18 cellular contexts compared by ENCODE assay signal in genomic region chr18:10481831-10482230, GRCh38. TPM values are rescaled to one million over a fixed set of nuclear protein-coding genes. Genes with fewer than 3 reads are reported as not detected.
DNase-seq lines count a peak whose midpoint lies in the region; ATAC-seq and TF ChIP-seq lines count a peak whose summit lies in the region.
"Had no signal": no experiment of that assay in that cellular context is flagged by ENCODE, and none has a peak within 500 bp of the region (broad histone marks: within the 10 kb centered on the region; RNA-seq: fewer than 3 reads in every experiment).

No MANE protein-coding gene starts in this region.

- 0 out of 22 replicates have a peak, but pooled peaks cover 0 to 5% (median 0%) of the 10 kb centered on the region in 11 experiments for H3K9me3 ChIP-seq in BLaER1 treated with 17β-estradiol and CSF1 and Interleukin-3, amounts not matched to agents 10 nM and 100 nM (replicated peaks in 1 of 11)
- H3K9me3 ChIP-seq in OCI-LY1 (ENCODE audit: low read length) (no peaks in the 10 kb centered on the region), trophoblast cell (ENCODE audit: insufficient read depth, low read depth, low read length) (peaks cover 2% of the 10 kb centered on the region)

- no peak overlapping the region for H2BK12ac ChIP-seq in trophoblast cell (ENCODE audit: low read length)

- peaks cover 78 to 99% (median 89%) of the 10 kb centered on the region in 10 experiments for H3K4me1 ChIP-seq in BLaER1 treated with 17β-estradiol and CSF1 and Interleukin-3, amounts not matched to agents 10 nM and 100 nM
- H3K4me1 ChIP-seq in OCI-LY1 (ENCODE audit: insufficient read depth, low read length, severe bottlenecking) = peaks cover 60% of the 10 kb centered on the region
- H3K4me1 ChIP-seq in trophoblast cell (ENCODE audit: control insufficient read depth in 1 of 2, insufficient read depth in 2 of 2, low read length in 2 of 2) = no peaks in the 10 kb centered on the region

- no peaks in the 10 kb centered on the region for H4K20me1 ChIP-seq in BLaER1 treated with 17β-estradiol and CSF1 and Interleukin-3, amounts not matched to agents 10 nM and 100 nM
- H4K20me1 ChIP-seq in OCI-LY1 (ENCODE audit: insufficient read depth, low read length) = no peaks in the 10 kb centered on the region

- no peaks in the 10 kb centered on the region for H3K79me2 ChIP-seq in OCI-LY1 (ENCODE audit: insufficient read depth, low read length)
- H3K79me2 ChIP-seq in trophoblast cell (ENCODE audit: control insufficient read depth, insufficient read depth, low read length, poor library complexity) = no peaks in the 10 kb centered on the region

- peak overlapping the region; percentile 76 to 98 (median 87) for H3K4me2 ChIP-seq in BLaER1 treated with 17β-estradiol and CSF1 and Interleukin-3, amounts not matched to agents 10 nM and 100 nM
- H3K4me2 ChIP-seq in OCI-LY1 (ENCODE audit: low read length) = no peak overlapping the region
- H3K4me2 ChIP-seq in trophoblast cell (ENCODE audit: low read length) = no peak overlapping the region
- H3K4me2 ChIP-seq: PC-9 had no signal

- no peak overlapping the region for H4K91ac ChIP-seq in trophoblast cell (ENCODE audit: low read depth, low read length)

- H3K27me3 ChIP-seq in BLaER1 treated with 17β-estradiol and CSF1 and Interleukin-3, amounts not matched to agents 10 nM and 100 nM = peaks cover 0 to 5% (median 0%) of the 10 kb centered on the region in 11 experiments; a peak in 2 of 22 replicates
- H3K27me3 ChIP-seq in OCI-LY1 (ENCODE audit: insufficient read depth, low read length) (no peaks in the 10 kb centered on the region; the same call in 1 of the 2 replicates), trophoblast cell (ENCODE audit: insufficient read depth, low read length) (no peaks in the 10 kb centered on the region)

- H3K27ac ChIP-seq in BLaER1 treated with 17β-estradiol and CSF1 and Interleukin-3, amounts not matched to agents 10 nM and 100 nM = peak overlapping the region in 7 of 11 experiments; percentile 10 to 75 (median 69); a peak in 10 of 22 replicates
- H3K27ac ChIP-seq in OCI-LY1 (ENCODE audit: low read depth, low read length, poor library complexity, severe bottlenecking) (peak overlapping the region; percentile 96), trophoblast cell (ENCODE audit: low read depth, low read length) (no peak overlapping the region)
- H3K27ac ChIP-seq: PC-9 had no signal

- H2BK120ac ChIP-seq in trophoblast cell (ENCODE audit: insufficient read depth, low read length, poor library complexity) = no peak overlapping the region

- H3K9me2 ChIP-seq in OCI-LY1 (ENCODE audit: low read depth, low read length) = no peaks in the 10 kb centered on the region

- H3K23ac ChIP-seq in trophoblast cell (ENCODE audit: low read length) = no peak overlapping the region

- no peak overlapping the region for H3K14ac ChIP-seq in trophoblast cell (ENCODE audit: low read length)

- no peak overlapping the region for H3K9ac ChIP-seq in BLaER1 treated with 17β-estradiol and CSF1 and Interleukin-3, amounts not matched to agents 10 nM and 100 nM
- H3K9ac ChIP-seq in OCI-LY1 (ENCODE audit: low read length) (no peak overlapping the region), trophoblast cell (ENCODE audit: low read length) (no peak overlapping the region)

- no peak overlapping the region for H2AK5ac ChIP-seq in trophoblast cell (ENCODE audit: low read length)

- peak; percentile 27 for DNase-seq in iPS-NIHi11 (ENCODE audit: low spot score)
- no peak for DNase-seq in trophoblast cell
- DNase-seq in NCI-H2227 (lab: John Stamatoyannopoulos, UW; ENCODE audit: unreplicated experiment) = no peak
- DNase-seq in stimulated activated CD4-positive, alpha-beta T cell treated with anti-CD3 and anti-CD28 coated beads, Interleukin-15, amount 100 ng/mL, for 24 hours = no peak
- DNase-seq: AML-193; CD4-positive, alpha-beta memory T cell; MV-4-11; NCI-H1417 treated with DMSO at 0.1 percent for 48 hours; NCI-H2081; NCI-H226; NCI-H526 treated with DMSO at 0.1 percent for 48 hours; NK-92 treated with Interleukin-12 subunit alpha and Interleukin-12 subunit beta, amount 100 ng/mL, for 24 hours; PC-9 had no signal

- no CpG with 5 or more reads among the region's 9 CpGs for WGBS in trophoblast cell (ENCODE audit: extremely low coverage, insufficient coverage, insufficient read length)

- H4K8ac ChIP-seq in trophoblast cell (ENCODE audit: low read depth, low read length) = no peak overlapping the region

- H2AFZ ChIP-seq in OCI-LY1 (ENCODE audit: low read length) = no peak overlapping the region
- peak overlapping the region; percentile 25 for H2AFZ ChIP-seq in trophoblast cell (ENCODE audit: insufficient read depth, low read length, poor library complexity)
- H2AFZ ChIP-seq: PC-9 had no signal

- TF ChIP-seq CTCF in OCI-LY1 (IDR thresholded peaks at IDR 0.05; ENCODE audit: low read length) = no peak

- no peak overlapping the region for H3K4ac ChIP-seq in trophoblast cell (ENCODE audit: low read depth, low read length)

- no peak overlapping the region for H3K18ac ChIP-seq in trophoblast cell (ENCODE audit: low read length)

- H3K4me3 ChIP-seq in BLaER1 treated with 17β-estradiol and CSF1 and Interleukin-3, amounts not matched to agents 10 nM and 100 nM = no peak overlapping the region
- no peak overlapping the region for H3K4me3 ChIP-seq in OCI-LY1 (ENCODE audit: low read depth, low read length, poor library complexity, severe bottlenecking)
- H3K4me3 ChIP-seq in trophoblast cell (ENCODE audit: low read depth, low read length) = no peak overlapping the region
- H3K4me3 ChIP-seq: PC-9 had no signal

- H2BK5ac ChIP-seq in trophoblast cell (ENCODE audit: low read depth, low read length, poor library complexity) = no peak overlapping the region

- H4K12ac ChIP-seq in trophoblast cell (ENCODE audit: low read depth, low read length) = no peak overlapping the region

- ATAC-seq in GM19395 (IDR thresholded peaks at IDR 0.05; ENCODE audit: unreplicated experiment) = no peak
- no peak for ATAC-seq in HG03196 (IDR thresholded peaks at IDR 0.05; ENCODE audit: unreplicated experiment)
- ATAC-seq: HCT116 had no signal

- H3K36me3 ChIP-seq in BLaER1 treated with 17β-estradiol and CSF1 and Interleukin-3, amounts not matched to agents 10 nM and 100 nM = no peaks in the 10 kb centered on the region; a peak in 2 of 22 replicates
- H3K36me3 ChIP-seq in OCI-LY1 (ENCODE audit: insufficient read depth, low read length) (no peaks in the 10 kb centered on the region; the same call in 1 of the 2 replicates), trophoblast cell (ENCODE audit: control insufficient read depth in 1 of 2, insufficient read depth in 2 of 2, low read length in 2 of 2) (no peaks in the 10 kb centered on the region)

- H3F3A ChIP-seq in OCI-LY1 (ENCODE audit: insufficient read depth, low read length) = no peaks in the 10 kb centered on the region; the same call in 1 of the 2 replicates

- no peaks in the 10 kb centered on the region for H3K79me1 ChIP-seq in trophoblast cell (ENCODE audit: low read length)

RNA-seq across cellular contexts. Expression of gene APCDD1, which starts 27.4 kb away (rescaled TPM):
- 0.81 and 1.4 TPM in 2 replicates for polyA plus RNA-seq in trophoblast cell (2013)
- polyA plus RNA-seq: CD4-positive, alpha-beta memory T cell had no signal

RNA-seq across cellular contexts. Expression of gene NAPG, which starts 44.0 kb away (rescaled TPM):
- polyA plus RNA-seq in trophoblast cell (2013) = 15.8 and 16.5 TPM in 2 replicates

Comparison
In these comparisons a context has a peak if more than half of its experiments do, and no peak if none do; other contexts are left out.
1. H3K4me2 ChIP-seq: peak in BLaER1 treated with 17β-estradiol and CSF1 and Interleukin-3, amounts not matched to agents 10 nM and 100 nM (11 of 11); none in OCI-LY1 (single experiment) and trophoblast cell (single experiment).